In the genomic region with DNA sequence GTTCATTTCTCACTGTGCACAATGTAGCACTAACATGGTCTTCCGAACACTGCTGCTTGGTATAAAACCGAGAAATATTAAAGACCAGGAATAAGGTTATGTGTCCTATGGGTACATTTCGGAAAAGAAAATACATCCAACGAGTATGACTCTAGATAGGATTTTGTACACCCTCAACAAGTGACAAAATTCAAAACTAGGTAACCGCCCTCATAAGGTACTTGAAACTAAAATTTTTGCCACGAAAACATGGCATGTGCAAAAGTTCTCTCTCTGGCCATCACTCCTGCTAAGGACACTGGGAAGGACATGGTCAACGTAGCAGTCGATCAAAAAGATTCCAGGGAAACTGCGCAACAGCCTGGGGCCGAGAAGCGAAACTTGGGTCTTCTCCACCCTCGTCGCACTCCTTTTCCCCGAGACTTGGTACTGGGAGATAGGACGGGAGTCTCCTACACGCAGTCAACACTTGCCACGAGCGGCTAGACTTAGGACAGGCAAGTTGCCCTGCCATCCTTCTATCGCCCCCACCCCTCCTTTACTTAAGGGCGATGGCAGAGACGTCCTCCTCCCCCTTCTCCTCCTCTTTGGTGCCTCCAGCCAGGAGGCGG, we compare ENCODE assay signal across 1 cellular context.
TF ChIP-seq lines count a peak whose summit lies in the region.

No MANE protein-coding gene starts in this region.

TF ChIP-seq in SK-N-SH, 30 proteins besides CTCF, POLR2A, EP300 and RAD21 (continued from another document):
- TF ChIP-seq FOXJ3 (CRISPR knock-in tag; IDR thresholded peaks at IDR 0.05) (0 out of 2 replicates have a peak, but pooled peaks have one; percentile 55), PBX3 (IDR thresholded peaks at IDR 0.05) (peak; percentile 15; the same call in 1 of the 2 replicates), RCOR1 (IDR thresholded peaks at IDR 0.05; ENCODE audit: low read length) (peak; percentile 12; the same call in 1 of the 2 replicates)
